Comparison of ENCODE assay signal across 12 cellular contexts in genomic region chr6:1286972-1287600, GRCh38. TPM values are rescaled to one million over a fixed set of nuclear protein-coding genes. Genes with fewer than 3 reads are reported as not detected.
A peak's percentile ranks its signal among the peaks of the same experiment; 100 is the strongest.
DNase-seq lines count a peak whose midpoint lies in the region; ATAC-seq and TF ChIP-seq lines count a peak whose summit lies in the region.
"Had no signal": no experiment of that assay in that cellular context is flagged by ENCODE, and none has a peak within 500 bp of the region (broad histone marks: within the 10 kb centered on the region; RNA-seq: fewer than 3 reads in every experiment).

No MANE protein-coding gene starts in this region.

- H3K27ac Mint-ChIP-seq in CD14-positive monocyte (peak overlapping the region; percentile 83 to 96 (median 93)), immature natural killer cell (no peak overlapping the region)
- H3K27ac Mint-ChIP-seq: activated B cell treated with CpG ODN at 0.5 μM for 24 hours; activated naive CD4-positive, alpha-beta T cell treated with anti-CD3 and anti-CD28 coated beads, Interleukin-2, amount 50 U/mL, for 72 hours had no signal

- H3K27me3 Mint-ChIP-seq in CD14-positive monocyte (ENCODE audit: low read depth in 3 of 3) (peaks cover 9 to 20% (median 18%) of the 10 kb centered on the region in 3 donors), immature natural killer cell (ENCODE audit: low read depth in 3 of 3) (peaks cover 3 to 11% (median 4%) of the 10 kb centered on the region in 3 donors)

- peak; percentile 93 for DNase-seq in CD14-positive monocyte (ENCODE audit: low spot score)
- DNase-seq in NCI-H226, result peak; percentile 95
- peak; percentile 68 for DNase-seq in colonic mucosa
- peak in 1 of 3 donors; percentile 37 for DNase-seq in mucosa of descending colon
- no peak for DNase-seq in immature natural killer cell
- no peak for DNase-seq in stimulated activated naive CD8-positive, alpha-beta T cell treated with anti-CD3 and anti-CD28 coated beads, Interleukin-15, Interleukin-2, amounts not matched to agents 100 U/mL and 50 U/mL, for 24 hours
- no peak for DNase-seq in NCI-H2107 (lab: John Stamatoyannopoulos, UW)
- DNase-seq: activated B cell treated with CpG ODN at 0.5 μM for 24 hours, COR-L47, glutamatergic neuron had no signal

- intact Hi-C loops in CD14-positive monocyte (cut with micrococcal nuclease) (no loop called here), colonic mucosa (cut with DNase I) (no loop called here), mucosa of descending colon (cut with DNase I, micrococcal nuclease) (no loop called here)

- H3K27ac ChIP-seq in colonic mucosa, result no peak overlapping the region

- H3K36me3 ChIP-seq in colonic mucosa (no peaks in the 10 kb centered on the region), mucosa of descending colon (ENCODE audit: low read depth) (no peaks in the 10 kb centered on the region)

- peaks cover 41% of the 10 kb centered on the region for H3K4me1 Mint-ChIP-seq in CD14-positive monocyte
- H3K4me1 Mint-ChIP-seq in immature natural killer cell, result no peaks in the 10 kb centered on the region
- H3K4me1 Mint-ChIP-seq: activated B cell treated with CpG ODN at 0.5 μM for 24 hours had no signal

- H3K4me3 Mint-ChIP-seq in CD14-positive monocyte (peak overlapping the region in 1 of 2 donors; percentile 9), immature natural killer cell (no peak overlapping the region)
- H3K4me3 Mint-ChIP-seq: activated B cell treated with CpG ODN at 0.5 μM for 24 hours had no signal

- H3K27me3 ChIP-seq in colonic mucosa, result no peaks in the 10 kb centered on the region

- H3K36me3 Mint-ChIP-seq in CD14-positive monocyte, result no peaks in the 10 kb centered on the region
- no peaks in the 10 kb centered on the region for H3K36me3 Mint-ChIP-seq in immature natural killer cell
- H3K36me3 Mint-ChIP-seq: activated naive CD4-positive, alpha-beta T cell treated with anti-CD3 and anti-CD28 coated beads, Interleukin-2, amount 50 U/mL, for 72 hours had no signal

- ATAC-seq in mucosa of descending colon (peak; percentile 83), GM21390 (IDR thresholded peaks at IDR 0.05; ENCODE audit: unreplicated experiment) (no peak)
- ATAC-seq in stimulated activated naive CD8-positive, alpha-beta T cell treated with anti-CD3 and anti-CD28 coated beads, Interleukin-15, Interleukin-2, amounts not matched to agents 100 U/mL and 50 U/mL, for 24 hours, result no peak
- ATAC-seq: activated naive CD4-positive, alpha-beta T cell treated with anti-CD3 and anti-CD28 coated beads, Interleukin-2, amount 50 U/mL, for 72 hours had no signal

- H3K4me1 ChIP-seq in colonic mucosa (no peaks in the 10 kb centered on the region), mucosa of descending colon (ENCODE audit: low read depth) (no peaks in the 10 kb centered on the region)

- no peak overlapping the region for H3K9ac ChIP-seq in colonic mucosa (ENCODE audit: low read depth in 2 of 2, low read length in 2 of 2)

- H3K9me3 Mint-ChIP-seq in CD14-positive monocyte (peaks cover 0 to 27% (median 3%) of the 10 kb centered on the region in 7 donors), immature natural killer cell (no peaks in the 10 kb centered on the region)
- H3K9me3 Mint-ChIP-seq: activated B cell treated with CpG ODN at 0.5 μM for 24 hours; activated naive CD4-positive, alpha-beta T cell treated with anti-CD3 and anti-CD28 coated beads, Interleukin-2, amount 50 U/mL, for 72 hours had no signal

- H3K9me3 ChIP-seq in colonic mucosa (no peaks in the 10 kb centered on the region), mucosa of descending colon (no peaks in the 10 kb centered on the region)

- TF ChIP-seq CTCF in CD14-positive monocyte (IDR thresholded peaks at IDR 0.05) (no peak), colonic mucosa (IDR thresholded peaks at IDR 0.05) (no peak), mucosa of descending colon (IDR thresholded peaks at IDR 0.05) (no peak)

- H3K4me3 ChIP-seq in colonic mucosa (no peak overlapping the region), mucosa of descending colon (no peak overlapping the region)

RNA-seq across cellular contexts. Expression of gene FOXQ1, which starts 24.8 kb away (rescaled TPM):
- not detected for polyA plus RNA-seq in CD14-positive monocyte
- under 1 TPM; 0.42 to 0.82 TPM for total RNA-seq in colonic mucosa
- total RNA-seq in mucosa of descending colon, result under 1 TPM; 0.23 to 0.60 (median 0.58) TPM
- polyA plus RNA-seq in immature natural killer cell, result not detected
- total RNA-seq: activated B cell treated with CpG ODN at 0.5 μM for 24 hours; activated naive CD4-positive, alpha-beta T cell treated with anti-CD3 and anti-CD28 coated beads, Interleukin-2, amount 50 U/mL, for 72 hours had no signal

Comparison
In these comparisons a context has a peak if more than half of its experiments do, and no peak if none do; other contexts are left out.
1. DNase-seq: peak in CD14-positive monocyte (single experiment), NCI-H226 (single experiment) and colonic mucosa (single experiment); none in immature natural killer cell (0 of 3), stimulated activated naive CD8-positive, alpha-beta T cell treated with anti-CD3 and anti-CD28 coated beads, Interleukin-15, Interleukin-2, amounts not matched to agents 100 U/mL and 50 U/mL, for 24 hours (single experiment) and NCI-H2107 (single experiment).
2. H3K27ac Mint-ChIP-seq: peak in CD14-positive monocyte (7 of 7); none in immature natural killer cell (0 of 6).